8 cellular contexts compared by ENCODE assay signal in genomic region chr10:46556515-46557318, GRCh38. TPM values are rescaled to one million over a fixed set of nuclear protein-coding genes. Genes with fewer than 3 reads are reported as not detected.
A peak's percentile ranks its signal among the peaks of the same experiment; 100 is the strongest.
DNase-seq lines count a peak whose midpoint lies in the region; ATAC-seq and TF ChIP-seq lines count a peak whose summit lies in the region.

Gene GPRIN2 (minus strand): TSS chr10:46556658. CDS start chr10:46550736, 5,922 bp downstream.

- no peak for TF ChIP-seq CTCF in Caco-2 (IDR thresholded peaks at IDR 0.05; ENCODE audit: insufficient read depth in 1 of 2, low read depth in 1 of 2, low read length in 1 of 2, severe bottlenecking in 1 of 2, unreplicated experiment in 1 of 2)
- no peak for TF ChIP-seq CTCF in WTC11 (IDR thresholded peaks at IDR 0.05)
- no peak for TF ChIP-seq CTCF in cardiac muscle cell (IDR thresholded peaks at IDR 0.05; ENCODE audit: low read depth, low read length)

- no peaks in the 10 kb centered on the region for H3K79me1 ChIP-seq in trophoblast cell (ENCODE audit: low read length)

- H3K27me3 Mint-ChIP-seq in Caco-2 (ENCODE audit: insufficient read depth, unreplicated experiment) (no peaks in the 10 kb centered on the region), WTC11 (ENCODE audit: low read depth) (no peaks in the 10 kb centered on the region; the same call in none of the 2 replicates)

- H2AK5ac ChIP-seq in trophoblast cell (ENCODE audit: low read length) = no peak within 1 kb of the TSS

- no peak within 1 kb of the TSS for H4K91ac ChIP-seq in trophoblast cell (ENCODE audit: low read depth, low read length)

- peak within 1 kb of the TSS; percentile 40 for H3K27ac Mint-ChIP-seq in Caco-2 (ENCODE audit: unreplicated experiment)
- peak within 1 kb of the TSS; percentile 83 for H3K27ac Mint-ChIP-seq in WTC11

- peak within 1 kb of the TSS; percentile 66 for H3K4me3 Mint-ChIP-seq in Caco-2 (ENCODE audit: unreplicated experiment)
- peak within 1 kb of the TSS; percentile 84 for H3K4me3 Mint-ChIP-seq in WTC11

- H3K4me1 ChIP-seq in Caco-2 = peaks cover 49% of the 10 kb centered on the region
- H3K4me1 ChIP-seq in cardiac muscle cell (ENCODE audit: low read depth) = no peaks in the 10 kb centered on the region
- H3K4me1 ChIP-seq in trophoblast cell (ENCODE audit: control insufficient read depth in 1 of 2, insufficient read depth in 2 of 2, low read length in 2 of 2) = peaks cover 6 to 11% of the 10 kb centered on the region in 2 experiments

- H3K4me2 ChIP-seq in trophoblast cell (ENCODE audit: low read length) = peak within 1 kb of the TSS; percentile 85

- H3K9ac ChIP-seq in trophoblast cell (ENCODE audit: low read length) = peak within 1 kb of the TSS; percentile 6

- H3K4ac ChIP-seq in trophoblast cell (ENCODE audit: low read depth, low read length) = no peak within 1 kb of the TSS

- H3K79me2 ChIP-seq in trophoblast cell (ENCODE audit: control insufficient read depth, insufficient read depth, low read length, poor library complexity) = no peaks in the 10 kb centered on the region

- H3K4me3 ChIP-seq in Caco-2 (ENCODE audit: low read depth, low read length) = peak within 1 kb of the TSS; percentile 28
- H3K4me3 ChIP-seq in cardiac muscle cell = peak within 1 kb of the TSS; percentile 52
- peak within 1 kb of the TSS; percentile 62 for H3K4me3 ChIP-seq in trophoblast cell (ENCODE audit: low read depth, low read length)

- CTCF ChIA-PET in Caco-2 (lab: Charles Lee) = no interaction called here
- CTCF ChIA-PET in WTC11 (lab: Charles Lee) = interaction anchor here (0.6 to 3.3 kb wide), 6 partner anchors 8 to 1219 kb away, joined by 4 to 40 read pairs (median 5); no protein-coding TSS in a partner anchor

- no peaks in the 10 kb centered on the region for H3K36me3 ChIP-seq in Caco-2 (ENCODE audit: control insufficient read depth, insufficient read depth, low read length)
- H3K36me3 ChIP-seq in cardiac muscle cell = no peaks in the 10 kb centered on the region
- H3K36me3 ChIP-seq in trophoblast cell (ENCODE audit: control insufficient read depth in 1 of 2, insufficient read depth in 2 of 2, low read length in 2 of 2) = no peaks in the 10 kb centered on the region

- H3K18ac ChIP-seq in trophoblast cell (ENCODE audit: low read length) = no peak within 1 kb of the TSS

- POLR2A ChIA-PET in Caco-2 (lab: Charles Lee) = no interaction called here
- POLR2A ChIA-PET in WTC11 (lab: Charles Lee) = interaction anchor here (1.2 kb wide), 1 partner anchor 11 kb away, joined by 5 read pairs; no protein-coding TSS in a partner anchor

- H2BK5ac ChIP-seq in trophoblast cell (ENCODE audit: low read depth, low read length, poor library complexity) = no peak within 1 kb of the TSS

- no TSS peak for BruUV-seq in Caco-2 (replicated peaks; lab: Mats Ljungman, UMichigan)

- H3K14ac ChIP-seq in trophoblast cell (ENCODE audit: low read length) = no peak within 1 kb of the TSS

- H3K27ac ChIP-seq in cardiac muscle cell (no peak within 1 kb of the TSS), trophoblast cell (ENCODE audit: low read depth, low read length) (no peak within 1 kb of the TSS)

- peak; percentile 68 for ATAC-seq in WTC11
- ATAC-seq in HG02678 (IDR thresholded peaks at IDR 0.05; ENCODE audit: unreplicated experiment) = no peak
- ATAC-seq in HG03571 (IDR thresholded peaks at IDR 0.05; ENCODE audit: unreplicated experiment) = no peak

- H3K36me3 Mint-ChIP-seq in Caco-2 (ENCODE audit: insufficient read depth, unreplicated experiment) (no peaks in the 10 kb centered on the region), WTC11 (no peaks in the 10 kb centered on the region)

- no peaks in the 10 kb centered on the region for H3K9me3 ChIP-seq in Caco-2
- no peaks in the 10 kb centered on the region for H3K9me3 ChIP-seq in cardiac muscle cell (ENCODE audit: low read depth)
- H3K9me3 ChIP-seq in trophoblast cell (ENCODE audit: insufficient read depth, low read depth, low read length) = peaks cover 6% of the 10 kb centered on the region

- no peaks in the 10 kb centered on the region for H3K4me1 Mint-ChIP-seq in Caco-2 (ENCODE audit: low read depth, unreplicated experiment)
- peaks cover 9% of the 10 kb centered on the region for H3K4me1 Mint-ChIP-seq in WTC11

- no peak within 1 kb of the TSS for H4K8ac ChIP-seq in trophoblast cell (ENCODE audit: low read depth, low read length)

- intact Hi-C loops in Caco-2 (cut with micrococcal nuclease; ENCODE audit: unreplicated experiment) = no loop called here

- no peak within 1 kb of the TSS for H3K23ac ChIP-seq in trophoblast cell (ENCODE audit: low read length)

- peak within 1 kb of the TSS; percentile 18 for H2AFZ ChIP-seq in trophoblast cell (ENCODE audit: insufficient read depth, low read length, poor library complexity)

- no CpG with 5 or more reads among the region's 74 CpGs for WGBS in trophoblast cell (ENCODE audit: extremely low coverage, insufficient coverage, insufficient read length)

- no peak within 1 kb of the TSS for H2BK120ac ChIP-seq in trophoblast cell (ENCODE audit: insufficient read depth, low read length, poor library complexity)

- H4K12ac ChIP-seq in trophoblast cell (ENCODE audit: low read depth, low read length) = no peak within 1 kb of the TSS

- H2BK12ac ChIP-seq in trophoblast cell (ENCODE audit: low read length) = no peak within 1 kb of the TSS

- no peaks in the 10 kb centered on the region for H3K27me3 ChIP-seq in Caco-2 (replicated peaks; ENCODE audit: control insufficient read depth, insufficient read depth, low read length)
- H3K27me3 ChIP-seq in cardiac muscle cell = peaks cover 67% of the 10 kb centered on the region
- peaks cover 43% of the 10 kb centered on the region for H3K27me3 ChIP-seq in trophoblast cell (ENCODE audit: insufficient read depth, low read length)

- H3K9me3 Mint-ChIP-seq in Caco-2 (ENCODE audit: unreplicated experiment) (no peaks in the 10 kb centered on the region), WTC11 (no peaks in the 10 kb centered on the region)

- peak; percentile 25 to 48 for DNase-seq in Caco-2
- peak; percentile 90 for DNase-seq in WTC11 (ENCODE audit: low spot score)
- peak in 1 of 2 donors; percentile 47 for DNase-seq in cardiac muscle cell (ENCODE audit: low read depth in 1 of 2, low spot score in 1 of 2)
- DNase-seq in trophoblast cell = peak in 1 of 2 donors; percentile 44
- no peak for DNase-seq in islet precursor cell
- no peak for DNase-seq in COLO829 (ENCODE audit: low spot score)

TF ChIP-seq in WTC11, 78 proteins besides CTCF, POLR2A, EP300 and RAD21 (continues in another document):
- no peak for TF ChIP-seq HMGXB4 (CRISPR knock-in tag; IDR thresholded peaks at IDR 0.05)
- no peak for TF ChIP-seq NFATC4 (CRISPR knock-in tag; IDR thresholded peaks at IDR 0.05)
- no peak for TF ChIP-seq ZNF138 (CRISPR knock-in tag; conservative IDR thresholded peaks at IDR 0.05)
- no peak for TF ChIP-seq ATF6 (CRISPR knock-in tag; IDR thresholded peaks at IDR 0.05)
- TF ChIP-seq SMAD3 (CRISPR knock-in tag; IDR thresholded peaks at IDR 0.05; ENCODE audit: borderline replicate concordance) = no peak
- 0 out of 2 replicates have a peak, but pooled peaks have one; percentile 12 for TF ChIP-seq ZNF263 (CRISPR knock-in tag; IDR thresholded peaks at IDR 0.05; ENCODE audit: low read depth)

RNA-seq across cellular contexts. Expression of gene GPRIN2, which starts in this region (rescaled TPM):
- total RNA-seq in Caco-2 (2022) = 3.0 and 3.7 TPM in 2 replicates
- total RNA-seq in WTC11 (2021) = 17.5 to 22.5 TPM (median 20.9 TPM) in 3 replicates
- 2.3 and 9.1 TPM in 2 replicates for total RNA-seq in cardiac muscle cell
- polyA plus RNA-seq in cardiac muscle cell = 3.3 and 3.7 TPM in 2 replicates
- polyA plus RNA-seq in trophoblast cell (2013) = 0.27 and 0.39 TPM in 2 replicates

Comparison
In these comparisons a context has a peak if more than half of its experiments do, and no peak if none do; other contexts are left out.
1. DNase-seq: peak in Caco-2 (2 of 2) and WTC11 (single experiment); none in islet precursor cell (single experiment) and COLO829 (single experiment).
2. Peak in every context shown above with its lines, with median percentiles within 50 percentile points of each other: H3K4me3 ChIP-seq.